15 cellular contexts compared by ENCODE assay signal in the genomic region with DNA sequence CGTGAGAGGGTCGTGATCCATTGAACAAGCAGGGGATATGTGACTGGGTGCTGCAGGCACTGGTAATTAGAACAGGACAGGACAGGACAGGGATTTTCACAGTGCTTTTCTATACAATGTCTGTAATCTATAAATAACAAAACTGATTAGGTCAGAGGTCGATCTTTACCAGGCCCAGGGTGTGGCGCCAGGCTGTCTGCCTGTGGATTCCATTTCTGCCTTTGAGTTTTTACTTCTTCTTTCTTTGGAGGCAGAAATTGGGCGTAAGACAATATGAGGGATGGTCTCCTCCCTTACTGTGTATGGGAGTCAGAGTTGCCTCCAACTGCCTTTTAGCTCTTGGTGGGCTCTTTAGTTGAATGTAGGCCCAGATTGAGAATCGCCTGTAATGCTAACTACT. TPM values are rescaled to one million over a fixed set of nuclear protein-coding genes. Genes with fewer than 3 reads are reported as not detected.
DNase-seq lines count a peak whose midpoint lies in the region; ATAC-seq and TF ChIP-seq lines count a peak whose summit lies in the region.
"Had no signal": no experiment of that assay in that cellular context is flagged by ENCODE, and none has a peak within 500 bp of the region (broad histone marks: within the 10 kb centered on the region; RNA-seq: fewer than 3 reads in every experiment).

No MANE protein-coding gene starts in this region.

- H3K27me3 ChIP-seq in SK-N-SH (ENCODE audit: insufficient read depth), result no peaks in the 10 kb centered on the region
- H3K27me3 ChIP-seq: stomach had no signal

- no peak for ATAC-seq in SK-N-SH treated with all-trans-retinoic acid at 6 μM for 48 hours
- ATAC-seq: PC-3 had no signal

- no peaks in the 10 kb centered on the region for H3K9me3 ChIP-seq in SK-N-SH
- H3K9me3 ChIP-seq: stomach had no signal

- peaks cover 7% of the 10 kb centered on the region for H3F3A ChIP-seq in SK-N-SH (replicated peaks; ENCODE audit: insufficient read depth)

- no peak overlapping the region for H3K27ac ChIP-seq in SK-N-SH (ENCODE audit: low read depth in 2 of 2, low read length in 1 of 2)

- no peak for TF ChIP-seq RAD21 in SK-N-SH (IDR thresholded peaks at IDR 0.05; ENCODE audit: low read length)

- no peaks in the 10 kb centered on the region for H3K9me2 ChIP-seq in SK-N-SH

- POLR2A ChIA-PET in SK-N-SH (lab: Yijun Ruan, JAX), result no interaction called here

- peaks cover 24% of the 10 kb centered on the region for H3K4me1 Mint-ChIP-seq in activated T-helper 2 cell treated with anti-CD3 and anti-CD28 coated beads, Interferon-gamma antibody, Interleukin-2, Interleukin-4, amounts not matched to agents 10 μg/mL and 5 μg/mL and 100 μg/mL, durations not matched to agents 14 hours and 24 hours and 36 hours (ENCODE audit: low read depth)
- peaks cover 10% of the 10 kb centered on the region for H3K4me1 Mint-ChIP-seq in nephron

- H3K27me3 Mint-ChIP-seq in activated T-helper 2 cell treated with anti-CD3 and anti-CD28 coated beads, Interferon-gamma antibody, Interleukin-2, Interleukin-4, amounts not matched to agents 10 μg/mL and 5 μg/mL and 100 μg/mL, durations not matched to agents 14 hours and 24 hours and 36 hours (ENCODE audit: low read depth), result peaks cover 1% of the 10 kb centered on the region
- no peaks in the 10 kb centered on the region for H3K27me3 Mint-ChIP-seq in nephron (ENCODE audit: low read depth)

- H3K9me3 Mint-ChIP-seq in activated T-helper 2 cell treated with anti-CD3 and anti-CD28 coated beads, Interferon-gamma antibody, Interleukin-2, Interleukin-4, amounts not matched to agents 10 μg/mL and 5 μg/mL and 100 μg/mL, durations not matched to agents 14 hours and 24 hours and 36 hours, result no peaks in the 10 kb centered on the region
- H3K9me3 Mint-ChIP-seq in nephron, result no peaks in the 10 kb centered on the region

- no peaks in the 10 kb centered on the region for H4K20me1 ChIP-seq in SK-N-SH (ENCODE audit: insufficient read depth)

- peak overlapping the region; percentile 70; the same call in 1 of the 2 replicates for H2AFZ ChIP-seq in SK-N-SH (ENCODE audit: low read depth)

- WGBS in SK-N-SH (ENCODE audit: low lambda C conversion rate), result 97% methylated on average over 6 of the region's 6 CpGs

- H3K36me3 Mint-ChIP-seq in activated T-helper 2 cell treated with anti-CD3 and anti-CD28 coated beads, Interferon-gamma antibody, Interleukin-2, Interleukin-4, amounts not matched to agents 10 μg/mL and 5 μg/mL and 100 μg/mL, durations not matched to agents 14 hours and 24 hours and 36 hours (ENCODE audit: low read depth), result peaks cover 10% of the 10 kb centered on the region
- peaks cover 6% of the 10 kb centered on the region for H3K36me3 Mint-ChIP-seq in nephron (ENCODE audit: low read depth)

- H3K4me3 Mint-ChIP-seq in activated T-helper 2 cell treated with anti-CD3 and anti-CD28 coated beads, Interferon-gamma antibody, Interleukin-2, Interleukin-4, amounts not matched to agents 10 μg/mL and 5 μg/mL and 100 μg/mL, durations not matched to agents 14 hours and 24 hours and 36 hours (ENCODE audit: low read depth), result peak overlapping the region; percentile 3
- peak overlapping the region; percentile 62 to 74 (median 68) for H3K4me3 Mint-ChIP-seq in nephron

- H3K4me3 ChIP-seq in SK-N-SH (ENCODE audit: low read depth in 2 of 2, low read length in 1 of 2), result no peak overlapping the region

- TF ChIP-seq CTCF in SK-N-SH (IDR thresholded peaks at IDR 0.05) (no peak), nephron (IDR thresholded peaks at IDR 0.05; ENCODE audit: unreplicated experiment in 3 of 3) (no peak)

- intact Hi-C loops in activated T-helper 2 cell treated with anti-CD3 and anti-CD28 coated beads, Interferon-gamma antibody, Interleukin-2, Interleukin-4, amounts not matched to agents 10 μg/mL and 5 μg/mL and 100 μg/mL, durations not matched to agents 14 hours and 24 hours and 36 hours (cut with micrococcal nuclease), result loop anchor here (2.0 kb wide), 1 partner anchor 13 kb away; no protein-coding TSS in a partner anchor

- no peak overlapping the region for H3K9ac ChIP-seq in SK-N-SH

- H3K27ac Mint-ChIP-seq in activated T-helper 2 cell treated with anti-CD3 and anti-CD28 coated beads, Interferon-gamma antibody, Interleukin-2, Interleukin-4, amounts not matched to agents 10 μg/mL and 5 μg/mL and 100 μg/mL, durations not matched to agents 14 hours and 24 hours and 36 hours, result peak overlapping the region; percentile 51
- H3K27ac Mint-ChIP-seq in nephron, result peak overlapping the region; percentile 65 to 92 (median 74)

- peaks cover 0 to 10% of the 10 kb centered on the region in 2 experiments for H3K36me3 ChIP-seq in SK-N-SH (replicated peaks in 1 of 2; ENCODE audit: control insufficient read depth in 1 of 2, insufficient read depth in 2 of 2, low read length in 1 of 2)

- no peak for TF ChIP-seq EP300 in SK-N-SH (IDR thresholded peaks at IDR 0.05; ENCODE audit: borderline replicate concordance in 1 of 2, low read depth in 1 of 2, low read length in 1 of 2)

- peaks cover 26% of the 10 kb centered on the region for H3K79me2 ChIP-seq in SK-N-SH (ENCODE audit: insufficient read depth)

- H3K4me2 ChIP-seq in SK-N-SH, result no peak overlapping the region

- CTCF ChIA-PET in SK-N-SH (lab: Yijun Ruan, JAX), result interaction anchor here (0.6 kb wide), 1 partner anchor 22 kb away, joined by 3 read pairs; no protein-coding TSS in a partner anchor

- DNase-seq in SK-N-SH (no peak), NOMO-1 treated with DMSO at 0.1 percent for 48 hours (lab: John Stamatoyannopoulos, UW; ENCODE audit: unreplicated experiment) (peak; percentile 68), T-helper 9 cell (no peak), DMS53 (lab: John Stamatoyannopoulos, UW) (no peak), AG20443 (ENCODE audit: low spot score) (no peak)
- DNase-seq in activated T-helper 2 cell treated with anti-CD3 and anti-CD28 coated beads, Interferon-gamma antibody, Interleukin-2, Interleukin-4, amounts not matched to agents 10 μg/mL and 5 μg/mL and 100 μg/mL, durations not matched to agents 14 hours and 24 hours and 36 hours (ENCODE audit: low spot score), result no peak
- DNase-seq: 8988T; activated CD8-positive, alpha-beta memory T cell treated with anti-CD3 and anti-CD28 coated beads, Interleukin-2, amount 50 U/mL, for 48 hours; aorta; effector CD4-positive, alpha-beta T cell; PC-3; stomach; T1000 had no signal

- H3K4me1 ChIP-seq in SK-N-SH (ENCODE audit: control insufficient read depth in 1 of 2, insufficient read depth in 2 of 2, low read depth in 1 of 2, low read length in 1 of 2), result peaks cover 0 to 6% of the 10 kb centered on the region in 2 experiments; a peak in 1 of 4 replicates

TF ChIP-seq in SK-N-SH, 30 proteins besides CTCF, POLR2A, EP300 and RAD21 (continues in another document):
- TF ChIP-seq TCF12 (IDR thresholded peaks at IDR 0.05) (no peak), SIN3A (IDR thresholded peaks at IDR 0.05; ENCODE audit: borderline replicate concordance, low read depth, low read length) (no peak), SMC3 (IDR thresholded peaks at IDR 0.05; ENCODE audit: low read depth, low read length) (no peak), GATA2 (CRISPR knock-in tag; IDR thresholded peaks at IDR 0.05) (no peak), JUND (IDR thresholded peaks at IDR 0.05) (no peak)

TF ChIP-seq in SK-N-SH treated with all-trans-retinoic acid at 6 μM for 48 hours, 23 proteins besides CTCF, POLR2A, EP300 and RAD21:
- TF ChIP-seq ZFP30 (CRISPR knock-in tag; IDR thresholded peaks at IDR 0.05), result no peak

RNA-seq across cellular contexts. Expression of gene ZNF764, which starts 1.5 kb away (rescaled TPM):
- polyA plus RNA-seq in SK-N-SH (2012; rRNA removed), result 2.8 and 3.4 TPM in 2 replicates
- 2.3 and 3.0 TPM in 2 replicates for polyA plus RNA-seq in SK-N-SH (2012; cell fraction: cytosol; rRNA removed)
- 5.2 and 7.8 TPM in 2 replicates for polyA plus RNA-seq in SK-N-SH (2012; cell fraction: nucleus; rRNA removed)
- total RNA-seq in activated T-helper 2 cell treated with anti-CD3 and anti-CD28 coated beads, Interferon-gamma antibody, Interleukin-2, Interleukin-4, amounts not matched to agents 10 μg/mL and 5 μg/mL and 100 μg/mL, durations not matched to agents 14 hours and 24 hours and 36 hours, result 14.5 and 14.6 TPM in 2 replicates

RNA-seq across cellular contexts. Expression of gene ZNF688, which starts 11.8 kb away (rescaled TPM):
- polyA plus RNA-seq in SK-N-SH (2012; rRNA removed), result 9.1 and 13.4 TPM in 2 replicates
- 6.9 and 8.3 TPM in 2 replicates for polyA plus RNA-seq in SK-N-SH (2012; cell fraction: cytosol; rRNA removed)
- 17.1 and 29.2 TPM in 2 replicates for polyA plus RNA-seq in SK-N-SH (2012; cell fraction: nucleus; rRNA removed)
- 8.7 and 9.2 TPM in 2 replicates for total RNA-seq in activated T-helper 2 cell treated with anti-CD3 and anti-CD28 coated beads, Interferon-gamma antibody, Interleukin-2, Interleukin-4, amounts not matched to agents 10 μg/mL and 5 μg/mL and 100 μg/mL, durations not matched to agents 14 hours and 24 hours and 36 hours

RNA-seq across cellular contexts. Expression of gene ZNF747, which starts 25.0 kb away (rescaled TPM):
- polyA plus RNA-seq in SK-N-SH (2012; rRNA removed), result 5.6 and 5.8 TPM in 2 replicates
- polyA plus RNA-seq in SK-N-SH (2012; cell fraction: cytosol; rRNA removed), result 4.4 and 5.5 TPM in 2 replicates
- 7.4 and 8.4 TPM in 2 replicates for polyA plus RNA-seq in SK-N-SH (2012; cell fraction: nucleus; rRNA removed)
- total RNA-seq in activated T-helper 2 cell treated with anti-CD3 and anti-CD28 coated beads, Interferon-gamma antibody, Interleukin-2, Interleukin-4, amounts not matched to agents 10 μg/mL and 5 μg/mL and 100 μg/mL, durations not matched to agents 14 hours and 24 hours and 36 hours, result 11.8 and 11.9 TPM in 2 replicates

RNA-seq across cellular contexts. Expression of gene ZNF785, which starts 25.8 kb away (rescaled TPM):
- polyA plus RNA-seq in SK-N-SH (2012; rRNA removed), result 8.8 and 10.6 TPM in 2 replicates
- 6.2 and 7.5 TPM in 2 replicates for polyA plus RNA-seq in SK-N-SH (2012; cell fraction: cytosol; rRNA removed)
- polyA plus RNA-seq in SK-N-SH (2012; cell fraction: nucleus; rRNA removed), result 26.6 and 33.7 TPM in 2 replicates
- total RNA-seq in activated T-helper 2 cell treated with anti-CD3 and anti-CD28 coated beads, Interferon-gamma antibody, Interleukin-2, Interleukin-4, amounts not matched to agents 10 μg/mL and 5 μg/mL and 100 μg/mL, durations not matched to agents 14 hours and 24 hours and 36 hours, result 18.9 and 22.2 TPM in 2 replicates

RNA-seq across cellular contexts. Expression of gene ZNF768, which starts 33.3 kb away (rescaled TPM):
- polyA plus RNA-seq in SK-N-SH (2012; rRNA removed), result 26.0 and 26.5 TPM in 2 replicates
- polyA plus RNA-seq in SK-N-SH (2012; cell fraction: cytosol; rRNA removed), result 18.3 and 22.5 TPM in 2 replicates
- polyA plus RNA-seq in SK-N-SH (2012; cell fraction: nucleus; rRNA removed), result 40.2 and 40.7 TPM in 2 replicates
- total RNA-seq in activated T-helper 2 cell treated with anti-CD3 and anti-CD28 coated beads, Interferon-gamma antibody, Interleukin-2, Interleukin-4, amounts not matched to agents 10 μg/mL and 5 μg/mL and 100 μg/mL, durations not matched to agents 14 hours and 24 hours and 36 hours, result 16.9 and 17.1 TPM in 2 replicates
